Comparison of ENCODE assay signal across 11 cellular contexts in genomic region chr17:82200743-82201497, GRCh38. TPM values are rescaled to one million over a fixed set of nuclear protein-coding genes. Genes with fewer than 3 reads are reported as not detected.
DNase-seq lines count a peak whose midpoint lies in the region; ATAC-seq and TF ChIP-seq lines count a peak whose summit lies in the region.
"Had no signal": no experiment of that assay in that cellular context is flagged by ENCODE, and none has a peak within 500 bp of the region (broad histone marks: within the 10 kb centered on the region; RNA-seq: fewer than 3 reads in every experiment).

No MANE protein-coding gene starts in this region.

- 0 out of 2 replicates have a peak, but pooled peaks cover 4% of the 10 kb centered on the region for H3K79me2 ChIP-seq in PC-9 (ENCODE audit: low read depth)

- POLR2A ChIA-PET in activated CD4-positive, alpha-beta T cell treated with anti-CD3 and anti-CD28 coated beads for 36 hours (lab: Charles Lee): no interaction called here
- POLR2A ChIA-PET in PC-9 (lab: Charles Lee; ENCODE audit: unreplicated experiment): interaction anchor here (0.5 kb wide), 1 partner anchor 160 kb away, joined by 23 read pairs; no protein-coding TSS in a partner anchor

- H3K36me3 Mint-ChIP-seq in activated CD4-positive, alpha-beta T cell treated with anti-CD3 and anti-CD28 coated beads for 36 hours (ENCODE audit: low read depth): peaks cover 20% of the 10 kb centered on the region
- peaks cover 15% of the 10 kb centered on the region for H3K36me3 Mint-ChIP-seq in activated naive CD4-positive, alpha-beta T cell treated with anti-CD3 and anti-CD28 coated beads, Interleukin-2, amount 10 ng/mL, durations not matched to agents 7 days and 5 days

- no peaks in the 10 kb centered on the region for H4K20me1 ChIP-seq in PC-9 (ENCODE audit: insufficient read depth)

- peak; percentile 86 for ATAC-seq in activated CD4-positive, alpha-beta T cell treated with anti-CD3 and anti-CD28 coated beads for 36 hours
- no peak for ATAC-seq in GM19467 (IDR thresholded peaks at IDR 0.05; ENCODE audit: unreplicated experiment)
- no peak for ATAC-seq in GM21717 (IDR thresholded peaks at IDR 0.05; ENCODE audit: unreplicated experiment)

- no peaks in the 10 kb centered on the region for H3K36me3 ChIP-seq in PC-9 (ENCODE audit: low read depth)

- DNase-seq in Kasumi-1 (lab: John Stamatoyannopoulos, UW) (peak; percentile 95 to 98), PC-9 (no peak), RPMI8226 (no peak)
- DNase-seq in activated CD4-positive, alpha-beta T cell treated with anti-CD3 and anti-CD28 coated beads for 36 hours: peak; percentile 76
- peak; percentile 81 for DNase-seq in activated naive CD4-positive, alpha-beta T cell treated with anti-CD3 and anti-CD28 coated beads, Interleukin-2, amount 10 ng/mL, durations not matched to agents 7 days and 5 days
- peak; percentile 31 for DNase-seq in stimulated activated CD8-positive, alpha-beta memory T cell treated with anti-CD3 and anti-CD28 coated beads, Interleukin-12 subunit alpha, Interleukin-12 subunit beta, amount 100 ng/mL, for 4 hours (ENCODE audit: low read depth)
- DNase-seq: esophagus squamous epithelium, NCI-H2029 treated with DMSO at 0.1 percent for 48 hours, SIG-M5 had no signal

- H3K9me3 ChIP-seq in PC-9 (ENCODE audit: insufficient read depth, low read depth): no peaks in the 10 kb centered on the region
- H3K9me3 ChIP-seq: esophagus squamous epithelium had no signal

- H3K9me2 ChIP-seq in PC-9 (ENCODE audit: insufficient read depth): no peaks in the 10 kb centered on the region

- H3K4me2 ChIP-seq in PC-9: no peak overlapping the region

- no peak overlapping the region for H3K27ac ChIP-seq in PC-9
- H3K27ac ChIP-seq: esophagus squamous epithelium had no signal

- no peaks in the 10 kb centered on the region for H3K27me3 ChIP-seq in PC-9 (ENCODE audit: insufficient read depth, low read depth)
- H3K27me3 ChIP-seq: esophagus squamous epithelium had no signal

- no peak overlapping the region for H2AFZ ChIP-seq in PC-9

- TF ChIP-seq CTCF in PC-9 (conservative IDR thresholded peaks at IDR 0.05): no peak

- peaks cover 60% of the 10 kb centered on the region for H3K4me1 Mint-ChIP-seq in activated CD4-positive, alpha-beta T cell treated with anti-CD3 and anti-CD28 coated beads for 36 hours
- peaks cover 71% of the 10 kb centered on the region for H3K4me1 Mint-ChIP-seq in activated naive CD4-positive, alpha-beta T cell treated with anti-CD3 and anti-CD28 coated beads, Interleukin-2, amount 10 ng/mL, durations not matched to agents 7 days and 5 days

- BruUV-seq in PC-9 (replicated peaks; lab: Mats Ljungman, UMichigan): no TSS peak

- H3K27ac Mint-ChIP-seq in activated CD4-positive, alpha-beta T cell treated with anti-CD3 and anti-CD28 coated beads for 36 hours: peak overlapping the region; percentile 83
- peak overlapping the region; percentile 90 for H3K27ac Mint-ChIP-seq in activated naive CD4-positive, alpha-beta T cell treated with anti-CD3 and anti-CD28 coated beads, Interleukin-2, amount 10 ng/mL, durations not matched to agents 7 days and 5 days

- H3K4me1 ChIP-seq in PC-9 (replicated peaks; ENCODE audit: insufficient read depth): peaks cover 16% of the 10 kb centered on the region

- intact Hi-C loops in activated CD4-positive, alpha-beta T cell treated with anti-CD3 and anti-CD28 coated beads for 36 hours (cut with DNase I, micrococcal nuclease): loop anchor here in 1 of 2 experiments (5.0 kb wide), 1 partner anchor 94 kb away; no protein-coding TSS in a partner anchor
- intact Hi-C loops in PC-9 (cut with micrococcal nuclease; ENCODE audit: unreplicated experiment): no loop called here

- peak overlapping the region; percentile 16 for H3K4me3 Mint-ChIP-seq in activated CD4-positive, alpha-beta T cell treated with anti-CD3 and anti-CD28 coated beads for 36 hours
- peak overlapping the region; percentile 28 for H3K4me3 Mint-ChIP-seq in activated naive CD4-positive, alpha-beta T cell treated with anti-CD3 and anti-CD28 coated beads, Interleukin-2, amount 10 ng/mL, durations not matched to agents 7 days and 5 days

- no peaks in the 10 kb centered on the region for H3K9me3 Mint-ChIP-seq in activated CD4-positive, alpha-beta T cell treated with anti-CD3 and anti-CD28 coated beads for 36 hours (ENCODE audit: low read depth)
- H3K9me3 Mint-ChIP-seq in activated naive CD4-positive, alpha-beta T cell treated with anti-CD3 and anti-CD28 coated beads, Interleukin-2, amount 10 ng/mL, durations not matched to agents 7 days and 5 days: no peaks in the 10 kb centered on the region

- no peaks in the 10 kb centered on the region for H3K27me3 Mint-ChIP-seq in activated CD4-positive, alpha-beta T cell treated with anti-CD3 and anti-CD28 coated beads for 36 hours
- peaks cover 6% of the 10 kb centered on the region for H3K27me3 Mint-ChIP-seq in activated naive CD4-positive, alpha-beta T cell treated with anti-CD3 and anti-CD28 coated beads, Interleukin-2, amount 10 ng/mL, durations not matched to agents 7 days and 5 days

- no peak overlapping the region for H3K4me3 ChIP-seq in PC-9
- H3K4me3 ChIP-seq: esophagus squamous epithelium had no signal

- CTCF ChIA-PET in activated CD4-positive, alpha-beta T cell treated with anti-CD3 and anti-CD28 coated beads for 36 hours (lab: Charles Lee): interaction anchor here (0.6 to 1.5 kb wide), 7 partner anchors 11 to 299 kb away, joined by 3 to 5 read pairs (median 4); partner anchors contain the start of gene CCDC57
- CTCF ChIA-PET in activated naive CD4-positive, alpha-beta T cell treated with anti-CD3 and anti-CD28 coated beads, Interleukin-2, amount 10 ng/mL, durations not matched to agents 7 days and 5 days (lab: Charles Lee): interaction anchor here (1.0 to 1.9 kb wide), 7 partner anchors 9 to 170 kb away, joined by 3 to 6 read pairs (median 4); no protein-coding TSS in a partner anchor
- CTCF ChIA-PET in PC-9 (lab: Charles Lee): no interaction called here

- H3F3A ChIP-seq in PC-9 (ENCODE audit: insufficient read depth, low read depth): peaks cover 14% of the 10 kb centered on the region

RNA-seq across cellular contexts. Expression of gene CCDC57, which starts 11.7 kb away (rescaled TPM):
- total RNA-seq in activated CD4-positive, alpha-beta T cell treated with anti-CD3 and anti-CD28 coated beads for 36 hours: 10 to 100 TPM; 41.6 to 43.8 TPM
- total RNA-seq in PC-9 (2021): 138 and 140 TPM in 2 replicates

RNA-seq across cellular contexts. Expression of gene SLC16A3, which starts 27.9 kb away (rescaled TPM):
- 100 to 1,000 TPM in 1 of 2 experiments, 10 to 100 TPM in 1; 93.2 to 157 TPM for total RNA-seq in activated CD4-positive, alpha-beta T cell treated with anti-CD3 and anti-CD28 coated beads for 36 hours
- 157 and 198 TPM in 2 replicates for total RNA-seq in PC-9 (2021)

Comparison
In these comparisons a context has a peak if more than half of its experiments do, and no peak if none do; other contexts are left out.
1. DNase-seq: peak in Kasumi-1 (2 of 2), activated CD4-positive, alpha-beta T cell treated with anti-CD3 and anti-CD28 coated beads for 36 hours (single experiment), activated naive CD4-positive, alpha-beta T cell treated with anti-CD3 and anti-CD28 coated beads, Interleukin-2, amount 10 ng/mL, durations not matched to agents 7 days and 5 days (single experiment) and stimulated activated CD8-positive, alpha-beta memory T cell treated with anti-CD3 and anti-CD28 coated beads, Interleukin-12 subunit alpha, Interleukin-12 subunit beta, amount 100 ng/mL, for 4 hours (single experiment); none in PC-9 (0 of 2) and RPMI8226 (single experiment).